ENCODE assay signal across 31 cellular contexts in genomic region chr2:182898718-182899117, GRCh38. TPM values are rescaled to one million over a fixed set of nuclear protein-coding genes. Genes with fewer than 3 reads are reported as not detected.
"Had no signal": no experiment of that assay in that cellular context is flagged by ENCODE, and none has a peak within 500 bp of the region (broad histone marks: within the 10 kb centered on the region; RNA-seq: fewer than 3 reads in every experiment).

No MANE protein-coding gene starts in this region.

- H3K27me3 Mint-ChIP-seq: progenitor cell of endocrine pancreas; stimulated activated naive B cell treated with anti-CD40 and anti-IgM and Interleukin-4, amounts not matched to agents 10 μg/mL and 1 μg/mL and 100 μg/mL, for 72 hours; type B pancreatic cell had no signal

- H3K27me3 ChIP-seq: neutrophil, right lobe of liver, sigmoid colon, suprapubic skin, testis, tibial artery, transverse colon, upper lobe of right lung, uterus had no signal

- H3K36me3 ChIP-seq: neutrophil, right lobe of liver, sigmoid colon, suprapubic skin, transverse colon, upper lobe of right lung, uterus had no signal

- H3K79me2 ChIP-seq: parathyroid adenoma had no signal

- H3K27ac ChIP-seq: neutrophil, parathyroid adenoma, psoas muscle, right lobe of liver, sigmoid colon, suprapubic skin, testis, tibial artery, transverse colon, upper lobe of right lung, uterus had no signal

- H3K4me3 Mint-ChIP-seq: naive thymus-derived CD8-positive, alpha-beta T cell; natural killer cell treated with Interleukin-12 subunit alpha and Interleukin-12 subunit beta and Interleukin-15 and Interleukin-18, amount 100 ng/mL, for 72 hours; nephron progenitor cell; neural crest cell; stimulated activated effector memory CD8-positive, alpha-beta T cell treated with anti-CD3 and anti-CD28 coated beads, Interleukin-12 subunit alpha, Interleukin-12 subunit beta, amount 100 ng/mL, for 72 hours; stimulated activated naive B cell treated with anti-CD40 and anti-IgM and Interleukin-4, amounts not matched to agents 10 μg/mL and 1 μg/mL and 100 μg/mL, for 72 hours; stimulated activated naive CD8-positive, alpha-beta T cell treated with anti-CD3 and anti-CD28 coated beads, Interleukin-15, amount 100 ng/mL, for 72 hours; type B pancreatic cell had no signal

- DNase-seq: naive thymus-derived CD8-positive, alpha-beta T cell; nephron progenitor cell; nucleus accumbens; posterior cingulate gyrus; psoas muscle; right cardiac atrium; right lobe of liver; sigmoid colon; small intestine; stimulated activated CD4-positive, alpha-beta T cell treated with anti-CD3 and anti-CD28 coated beads, Interleukin-15, amount 100 ng/mL, for 24 hours; stimulated activated CD4-positive, alpha-beta T cell treated with anti-CD3 and anti-CD28 coated beads, Interleukin-2, amount 100 ng/mL, for 24 hours; stimulated activated CD4-positive, alpha-beta T cell treated with anti-CD3 and anti-CD28 coated beads, Interleukin-2, amount 100 ng/mL, for 48 hours; stimulated activated CD4-positive, alpha-beta T cell treated with anti-CD3 and anti-CD28 coated beads, Interleukin-4, amount 100 ng/mL, for 24 hours; stimulated activated naive B cell treated with anti-CD40 and anti-IgM and Interleukin-4, amounts not matched to agents 10 μg/mL and 1 μg/mL and 100 μg/mL, for 72 hours; stimulated activated naive CD4-positive, alpha-beta T cell treated with Interleukin-2 at 50 U/mL for 16 hours; stimulated activated naive CD8-positive, alpha-beta T cell treated with anti-CD3 and anti-CD28 coated beads, Interleukin-15, amount 100 ng/mL, for 72 hours; substantia nigra; testis; tibial artery; transverse colon; upper lobe of right lung; uterus had no signal

- H3K9ac ChIP-seq: parathyroid adenoma had no signal

- H3K4me1 Mint-ChIP-seq: naive thymus-derived CD8-positive, alpha-beta T cell; neural crest cell; stimulated activated effector memory CD8-positive, alpha-beta T cell treated with anti-CD3 and anti-CD28 coated beads, Interleukin-12 subunit alpha, Interleukin-12 subunit beta, amount 100 ng/mL, for 72 hours; stimulated activated naive B cell treated with anti-CD40 and anti-IgM and Interleukin-4, amounts not matched to agents 10 μg/mL and 1 μg/mL and 100 μg/mL, for 72 hours; stimulated activated naive CD8-positive, alpha-beta T cell treated with anti-CD3 and anti-CD28 coated beads, Interleukin-15, amount 100 ng/mL, for 72 hours had no signal

- ATAC-seq: naive thymus-derived CD8-positive, alpha-beta T cell; psoas muscle; right cardiac atrium; right lobe of liver; stimulated activated effector memory CD8-positive, alpha-beta T cell treated with anti-CD3 and anti-CD28 coated beads, Interleukin-12 subunit alpha, Interleukin-12 subunit beta, amount 100 ng/mL, for 72 hours; stimulated activated naive B cell treated with anti-CD40 and anti-IgM and Interleukin-4, amounts not matched to agents 10 μg/mL and 1 μg/mL and 100 μg/mL, for 72 hours; stimulated activated naive CD8-positive, alpha-beta T cell treated with anti-CD3 and anti-CD28 coated beads, Interleukin-15, amount 100 ng/mL, for 72 hours; upper lobe of right lung had no signal

- H3K4me1 ChIP-seq: parathyroid adenoma, psoas muscle, right lobe of liver, suprapubic skin, testis, transverse colon, upper lobe of right lung, uterus had no signal

- H3K9me3 Mint-ChIP-seq: natural killer cell treated with Interleukin-12 subunit alpha and Interleukin-12 subunit beta and Interleukin-15 and Interleukin-18, amount 100 ng/mL, for 72 hours; stimulated activated effector memory CD8-positive, alpha-beta T cell treated with anti-CD3 and anti-CD28 coated beads, Interleukin-12 subunit alpha, Interleukin-12 subunit beta, amount 100 ng/mL, for 72 hours; stimulated activated naive CD8-positive, alpha-beta T cell treated with anti-CD3 and anti-CD28 coated beads, Interleukin-15, amount 100 ng/mL, for 72 hours had no signal

- FAIRE-seq: small intestine had no signal

- H3K4me3 ChIP-seq: psoas muscle, right lobe of liver, sigmoid colon, suprapubic skin, testis, tibial artery, transverse colon, upper lobe of right lung, uterus had no signal

- H3K27ac Mint-ChIP-seq: naive thymus-derived CD8-positive, alpha-beta T cell; natural killer cell treated with Interleukin-12 subunit alpha and Interleukin-12 subunit beta and Interleukin-15 and Interleukin-18, amount 100 ng/mL, for 72 hours; nephron progenitor cell; progenitor cell of endocrine pancreas; stimulated activated effector memory CD8-positive, alpha-beta T cell treated with anti-CD3 and anti-CD28 coated beads, Interleukin-12 subunit alpha, Interleukin-12 subunit beta, amount 100 ng/mL, for 72 hours; stimulated activated naive B cell treated with anti-CD40 and anti-IgM and Interleukin-4, amounts not matched to agents 10 μg/mL and 1 μg/mL and 100 μg/mL, for 72 hours; stimulated activated naive CD8-positive, alpha-beta T cell treated with anti-CD3 and anti-CD28 coated beads, Interleukin-15, amount 100 ng/mL, for 72 hours; type B pancreatic cell had no signal

- H2AFZ ChIP-seq: parathyroid adenoma had no signal

- H3K36me3 Mint-ChIP-seq: naive thymus-derived CD8-positive, alpha-beta T cell; natural killer cell treated with Interleukin-12 subunit alpha and Interleukin-12 subunit beta and Interleukin-15 and Interleukin-18, amount 100 ng/mL, for 72 hours; stimulated activated effector memory CD8-positive, alpha-beta T cell treated with anti-CD3 and anti-CD28 coated beads, Interleukin-12 subunit alpha, Interleukin-12 subunit beta, amount 100 ng/mL, for 72 hours; stimulated activated naive B cell treated with anti-CD40 and anti-IgM and Interleukin-4, amounts not matched to agents 10 μg/mL and 1 μg/mL and 100 μg/mL, for 72 hours had no signal

- H3K9me3 ChIP-seq: neutrophil, psoas muscle, right lobe of liver, sigmoid colon, suprapubic skin, testis, tibial artery, transverse colon, upper lobe of right lung, uterus had no signal

RNA-seq across cellular contexts. Expression of gene FRZB, which starts 32.3 kb away (rescaled TPM):
- total RNA-seq: naive thymus-derived CD8-positive, alpha-beta T cell; natural killer cell treated with Interleukin-12 subunit alpha and Interleukin-12 subunit beta and Interleukin-15 and Interleukin-18, amount 100 ng/mL, for 72 hours; renal cortical epithelial cell had no signal
- polyA plus RNA-seq: naive thymus-derived CD8-positive, alpha-beta T cell had no signal
